Comparison of ENCODE assay signal across 2 cellular contexts in the genomic region with DNA sequence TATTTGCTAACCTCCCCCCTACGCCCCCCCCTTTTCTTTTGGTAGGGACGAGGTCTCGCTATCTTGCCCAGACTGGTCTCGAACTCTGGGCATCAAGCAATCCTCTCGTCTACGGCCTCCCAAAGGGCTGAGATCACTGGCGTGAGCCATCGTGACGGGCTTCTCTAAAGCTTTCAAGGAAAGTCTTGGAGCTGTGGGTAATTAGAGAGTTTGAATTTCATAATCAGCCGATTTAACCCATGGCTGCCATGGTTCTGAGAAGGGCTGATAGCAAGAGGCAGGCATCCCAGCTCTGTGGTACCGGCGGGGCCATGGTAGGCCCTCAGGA.
TF ChIP-seq lines count a peak whose summit lies in the region.

No MANE protein-coding gene starts in this region.

TF ChIP-seq in SK-N-SH, 30 proteins besides CTCF, POLR2A, EP300 and RAD21 (continued from another document):
- TF ChIP-seq, protein P1, sequence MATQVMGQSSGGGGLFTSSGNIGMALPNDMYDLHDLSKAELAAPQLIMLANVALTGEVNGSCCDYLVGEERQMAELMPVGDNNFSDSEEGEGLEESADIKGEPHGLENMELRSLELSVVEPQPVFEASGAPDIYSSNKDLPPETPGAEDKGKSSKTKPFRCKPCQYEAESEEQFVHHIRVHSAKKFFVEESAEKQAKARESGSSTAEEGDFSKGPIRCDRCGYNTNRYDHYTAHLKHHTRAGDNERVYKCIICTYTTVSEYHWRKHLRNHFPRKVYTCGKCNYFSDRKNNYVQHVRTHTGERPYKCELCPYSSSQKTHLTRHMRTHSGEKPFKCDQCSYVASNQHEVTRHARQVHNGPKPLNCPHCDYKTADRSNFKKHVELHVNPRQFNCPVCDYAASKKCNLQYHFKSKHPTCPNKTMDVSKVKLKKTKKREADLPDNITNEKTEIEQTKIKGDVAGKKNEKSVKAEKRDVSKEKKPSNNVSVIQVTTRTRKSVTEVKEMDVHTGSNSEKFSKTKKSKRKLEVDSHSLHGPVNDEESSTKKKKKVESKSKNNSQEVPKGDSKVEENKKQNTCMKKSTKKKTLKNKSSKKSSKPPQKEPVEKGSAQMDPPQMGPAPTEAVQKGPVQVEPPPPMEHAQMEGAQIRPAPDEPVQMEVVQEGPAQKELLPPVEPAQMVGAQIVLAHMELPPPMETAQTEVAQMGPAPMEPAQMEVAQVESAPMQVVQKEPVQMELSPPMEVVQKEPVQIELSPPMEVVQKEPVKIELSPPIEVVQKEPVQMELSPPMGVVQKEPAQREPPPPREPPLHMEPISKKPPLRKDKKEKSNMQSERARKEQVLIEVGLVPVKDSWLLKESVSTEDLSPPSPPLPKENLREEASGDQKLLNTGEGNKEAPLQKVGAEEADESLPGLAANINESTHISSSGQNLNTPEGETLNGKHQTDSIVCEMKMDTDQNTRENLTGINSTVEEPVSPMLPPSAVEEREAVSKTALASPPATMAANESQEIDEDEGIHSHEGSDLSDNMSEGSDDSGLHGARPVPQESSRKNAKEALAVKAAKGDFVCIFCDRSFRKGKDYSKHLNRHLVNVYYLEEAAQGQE (IDR thresholded peaks at IDR 0.05; ENCODE audit: low read depth, low read length) = no peak
- TF ChIP-seq, protein P2, sequence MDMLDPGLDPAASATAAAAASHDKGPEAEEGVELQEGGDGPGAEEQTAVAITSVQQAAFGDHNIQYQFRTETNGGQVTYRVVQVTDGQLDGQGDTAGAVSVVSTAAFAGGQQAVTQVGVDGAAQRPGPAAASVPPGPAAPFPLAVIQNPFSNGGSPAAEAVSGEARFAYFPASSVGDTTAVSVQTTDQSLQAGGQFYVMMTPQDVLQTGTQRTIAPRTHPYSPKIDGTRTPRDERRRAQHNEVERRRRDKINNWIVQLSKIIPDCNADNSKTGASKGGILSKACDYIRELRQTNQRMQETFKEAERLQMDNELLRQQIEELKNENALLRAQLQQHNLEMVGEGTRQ (IDR thresholded peaks at IDR 0.05; ENCODE audit: borderline replicate concordance, low read depth, low read length) = no peak
- TF ChIP-seq TAF1 (IDR thresholded peaks at IDR 0.05; ENCODE audit: borderline replicate concordance, low read depth, low read length) = no peak
- TF ChIP-seq RFX5 (IDR thresholded peaks at IDR 0.05; ENCODE audit: low read length) = no peak
- no peak for TF ChIP-seq ELF1 (IDR thresholded peaks at IDR 0.05)
- no peak for TF ChIP-seq NRF1 (IDR thresholded peaks at IDR 0.05; ENCODE audit: low read depth, low read length)
- TF ChIP-seq, protein P3, sequence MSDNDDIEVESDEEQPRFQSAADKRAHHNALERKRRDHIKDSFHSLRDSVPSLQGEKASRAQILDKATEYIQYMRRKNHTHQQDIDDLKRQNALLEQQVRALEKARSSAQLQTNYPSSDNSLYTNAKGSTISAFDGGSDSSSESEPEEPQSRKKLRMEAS (IDR thresholded peaks at IDR 0.05; ENCODE audit: low read depth) = no peak
- TF ChIP-seq SMC3 (IDR thresholded peaks at IDR 0.05; ENCODE audit: low read depth, low read length) = no peak
- TF ChIP-seq, protein P4, sequence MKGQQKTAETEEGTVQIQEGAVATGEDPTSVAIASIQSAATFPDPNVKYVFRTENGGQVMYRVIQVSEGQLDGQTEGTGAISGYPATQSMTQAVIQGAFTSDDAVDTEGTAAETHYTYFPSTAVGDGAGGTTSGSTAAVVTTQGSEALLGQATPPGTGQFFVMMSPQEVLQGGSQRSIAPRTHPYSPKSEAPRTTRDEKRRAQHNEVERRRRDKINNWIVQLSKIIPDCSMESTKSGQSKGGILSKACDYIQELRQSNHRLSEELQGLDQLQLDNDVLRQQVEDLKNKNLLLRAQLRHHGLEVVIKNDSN (IDR thresholded peaks at IDR 0.05; ENCODE audit: borderline replicate concordance, low read depth) = no peak
- no peak for TF ChIP-seq FOXM1 (IDR thresholded peaks at IDR 0.05; ENCODE audit: low read depth)
TF ChIP-seq in SK-N-SH: peak in this region for 0.

TF ChIP-seq in SK-N-SH treated with all-trans-retinoic acid at 6 μM for 48 hours, 23 proteins besides CTCF, POLR2A, EP300 and RAD21 (continued from another document):
- TF ChIP-seq, protein P5, sequence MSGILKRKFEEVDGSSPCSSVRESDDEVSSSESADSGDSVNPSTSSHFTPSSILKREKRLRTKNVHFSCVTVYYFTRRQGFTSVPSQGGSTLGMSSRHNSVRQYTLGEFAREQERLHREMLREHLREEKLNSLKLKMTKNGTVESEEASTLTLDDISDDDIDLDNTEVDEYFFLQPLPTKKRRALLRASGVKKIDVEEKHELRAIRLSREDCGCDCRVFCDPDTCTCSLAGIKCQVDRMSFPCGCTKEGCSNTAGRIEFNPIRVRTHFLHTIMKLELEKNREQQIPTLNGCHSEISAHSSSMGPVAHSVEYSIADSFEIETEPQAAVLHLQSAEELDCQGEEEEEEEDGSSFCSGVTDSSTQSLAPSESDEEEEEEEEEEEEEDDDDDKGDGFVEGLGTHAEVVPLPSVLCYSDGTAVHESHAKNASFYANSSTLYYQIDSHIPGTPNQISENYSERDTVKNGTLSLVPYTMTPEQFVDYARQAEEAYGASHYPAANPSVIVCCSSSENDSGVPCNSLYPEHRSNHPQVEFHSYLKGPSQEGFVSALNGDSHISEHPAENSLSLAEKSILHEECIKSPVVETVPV (CRISPR knock-in tag; IDR thresholded peaks at IDR 0.05) = no peak
